ENCODE assay signal across 14 cellular contexts in genomic region chr20:38133680-38134426, GRCh38. TPM values are rescaled to one million over a fixed set of nuclear protein-coding genes. Genes with fewer than 3 reads are reported as not detected.
DNase-seq lines count a peak whose midpoint lies in the region; ATAC-seq, FAIRE-seq and TF ChIP-seq lines count a peak whose summit lies in the region.
"Had no signal": no experiment of that assay in that cellular context is flagged by ENCODE, and none has a peak within 500 bp of the region (broad histone marks: within the 10 kb centered on the region; RNA-seq: fewer than 3 reads in every experiment).

No MANE protein-coding gene starts in this region.

- no peak for TF ChIP-seq CTCF in K562 (IDR thresholded peaks at IDR 0.05 in 2 of 3, conservative IDR thresholded peaks at IDR 0.05 in 1 of 3; ENCODE audit: insufficient read depth in 2 of 3, low read depth in 1 of 3, low read length in 3 of 3)
- no peak for TF ChIP-seq CTCF in right lobe of liver (IDR thresholded peaks at IDR 0.05)

- no peak overlapping the region for H2AFZ ChIP-seq in K562 (ENCODE audit: low read depth, low read length)

- POLR2A ChIA-PET in K562 (lab: Yijun Ruan, JAX) = interaction anchor here (1.4 kb wide), 1 partner anchor 11 kb away, joined by 4 read pairs; no protein-coding TSS in a partner anchor

- in situ Hi-C loops in K562 (cut with MboI) = no loop called here

- WGBS in K562 (ENCODE audit: insufficient coverage, low coverage, missing lambda C conversion rate) = 81% methylated on average over 10 of the region's 10 CpGs
- WGBS in right lobe of liver (ENCODE audit: insufficient coverage, low coverage, low lambda C conversion rate, missing lambda C conversion rate) = 82% methylated on average over 8 of the region's 10 CpGs

- DNase-seq in M059J (ENCODE audit: low read depth) (peak; percentile 39), K562 (ENCODE audit: extremely low read depth in 1 of 4, low spot score in 3 of 4) (no peak), right lobe of liver (peak in 1 of 3 donors; percentile 17), NCI-H774 (lab: John Stamatoyannopoulos, UW) (no peak), midbrain (lab: John Stamatoyannopoulos, UW) (no peak)
- DNase-seq: activated CD4-positive, alpha-beta T cell treated with anti-CD3 and anti-CD28 coated beads, Interleukin-2, amount 50 U/mL, for 1 hour; amygdala; HCEC 1CT; transverse colon had no signal

- CTCF ChIA-PET in K562 (lab: Yijun Ruan, JAX; ENCODE audit: low intra/inter-chr PET ratio) = no interaction called here

- H3K4me2 ChIP-seq in K562 (ENCODE audit: insufficient read depth, low read length) = no peak overlapping the region

- H3K9me3 ChIP-seq in K562 (replicated peaks; ENCODE audit: control insufficient read depth, insufficient read depth, low read depth, low read length) = no peaks in the 10 kb centered on the region
- no peaks in the 10 kb centered on the region for H3K9me3 ChIP-seq in right lobe of liver
- H3K9me3 ChIP-seq in stomach smooth muscle (ENCODE audit: control insufficient read depth in 2 of 2, low read length in 2 of 2) = no peaks in the 10 kb centered on the region
- H3K9me3 ChIP-seq: ovary, transverse colon had no signal

- H3K4me3 ChIP-seq in K562 = no peak overlapping the region
- H3K4me3 ChIP-seq in right lobe of liver = no peak overlapping the region
- H3K4me3 ChIP-seq in stomach smooth muscle (ENCODE audit: low read length in 2 of 2) = no peak overlapping the region
- H3K4me3 ChIP-seq: ovary, transverse colon had no signal

- no TSS peak for BruUV-seq in K562 (replicated peaks; lab: Mats Ljungman, UMichigan)

- H3K27me3 ChIP-seq in K562 (ENCODE audit: control insufficient read depth in 2 of 2, insufficient read depth in 2 of 2, low read length in 2 of 2) (no peaks in the 10 kb centered on the region), right lobe of liver (no peaks in the 10 kb centered on the region), stomach smooth muscle (ENCODE audit: control insufficient read depth in 1 of 2, insufficient read depth in 2 of 2, low read length in 2 of 2) (no peaks in the 10 kb centered on the region)
- H3K27me3 ChIP-seq: ovary, transverse colon had no signal

- peak overlapping the region; percentile 22 to 86; a peak in 1 of 4 replicates for H3K9ac ChIP-seq in K562 (ENCODE audit: insufficient read depth in 1 of 2, low read depth in 2 of 2, low read length in 2 of 2)
- no peak overlapping the region for H3K9ac ChIP-seq in stomach smooth muscle (ENCODE audit: low read length in 2 of 2)

- peaks cover 71% of the 10 kb centered on the region; the same call in 2 of the 3 replicates for H3K36me3 ChIP-seq in K562 (ENCODE audit: control insufficient read depth, insufficient read depth, low read length)
- peaks cover 20 to 70% (median 46%) of the 10 kb centered on the region in 4 donors for H3K36me3 ChIP-seq in right lobe of liver
- peaks cover 18 to 60% of the 10 kb centered on the region in 2 donors for H3K36me3 ChIP-seq in stomach smooth muscle (ENCODE audit: control insufficient read depth in 2 of 2, insufficient read depth in 2 of 2, low read length in 2 of 2)
- H3K36me3 ChIP-seq: ovary, transverse colon had no signal

- 0 out of 2 replicates have a peak, but pooled peaks cover 5% of the 10 kb centered on the region for H4K20me1 ChIP-seq in K562 (replicated peaks; ENCODE audit: control insufficient read depth, insufficient read depth, low read length)

- intact Hi-C loops in K562 (cut with micrococcal nuclease) (no loop called here), right lobe of liver (cut with DNase I) (no loop called here)

- ATAC-seq in K562 = no peak
- no peak for ATAC-seq in right lobe of liver
- ATAC-seq in HG03135 (IDR thresholded peaks at IDR 0.05; ENCODE audit: unreplicated experiment) = no peak
- no peak for ATAC-seq in GM21528 (IDR thresholded peaks at IDR 0.05; ENCODE audit: low FRiP score, unreplicated experiment)

- no peak for TF ChIP-seq RAD21 in K562 (CRISPR knock-in tag; conservative IDR thresholded peaks at IDR 0.05 in 1 of 2, IDR thresholded peaks at IDR 0.05 in 1 of 2)

- H3K9me1 ChIP-seq in K562 (ENCODE audit: control insufficient read depth, insufficient read depth, low read length) = no peaks in the 10 kb centered on the region

- H3K79me2 ChIP-seq in K562 (ENCODE audit: control insufficient read depth, insufficient read depth, low read length) = no peaks in the 10 kb centered on the region

- no peak for TF ChIP-seq EP300 in K562 (IDR thresholded peaks at IDR 0.05; ENCODE audit: low read length)

- TF ChIP-seq POLR2A in K562 (conservative IDR thresholded peaks at IDR 0.05) (no peak), right lobe of liver (IDR thresholded peaks at IDR 0.05) (peak; percentile 26)

- peak; percentile 55 for FAIRE-seq in K562 (lab: Jason Lieb, UNC)

- H3K4me1 ChIP-seq in K562 (replicated peaks in 1 of 2; ENCODE audit: control insufficient read depth in 2 of 2, insufficient read depth in 2 of 2, low read length in 2 of 2) (peaks cover 23 to 39% of the 10 kb centered on the region in 2 experiments), right lobe of liver (no peaks in the 10 kb centered on the region), stomach smooth muscle (ENCODE audit: control insufficient read depth, insufficient read depth, low read length) (peaks cover 5% of the 10 kb centered on the region)
- H3K4me1 ChIP-seq: transverse colon had no signal

- H3K27ac ChIP-seq in K562 (ENCODE audit: extremely low read depth, low read depth, low read length) = peak overlapping the region; percentile 43; the same call in 1 of the 3 replicates
- peak overlapping the region in 1 of 3 donors; percentile 22 for H3K27ac ChIP-seq in right lobe of liver
- peak overlapping the region; percentile 37 for H3K27ac ChIP-seq in stomach smooth muscle (ENCODE audit: low read length)
- H3K27ac ChIP-seq: ovary had no signal

TF ChIP-seq in K562, 482 proteins besides CTCF, POLR2A, EP300 and RAD21:
- TF ChIP-seq GTF2F1 (IDR thresholded peaks at IDR 0.05; ENCODE audit: low read depth, low read length) (no peak), ESRRA (IDR thresholded peaks at IDR 0.05; ENCODE audit: borderline replicate concordance, low read depth) (peak; percentile 41; the same call in 1 of the 2 replicates), ZFP91 (CRISPR knock-in tag; IDR thresholded peaks at IDR 0.05) (no peak), ZBTB9 (CRISPR knock-in tag; IDR thresholded peaks at IDR 0.05) (no peak), ZNF121 (CRISPR knock-in tag; conservative IDR thresholded peaks at IDR 0.05) (peak; percentile 84)

RNA-seq across cellular contexts. Expression of gene TGM2, which starts 31.2 kb away (rescaled TPM):
- total RNA-seq in M059J (2014; rRNA removed; shearing (Covaris generic)) = 76.6 and 108 TPM in 2 replicates
- 34.9 and 72.8 TPM in 2 replicates for total RNA-seq in K562 (2011; cell fraction: chromatin; rRNA removed; ENCODE audit: low replicate concordance)
- 45.9 and 47.5 TPM in 2 replicates for total RNA-seq in K562 (2011; cell fraction: nucleolus; rRNA removed)
- 36.4 and 37.1 TPM in 2 replicates for total RNA-seq in K562 (2011; cell fraction: nucleoplasm; rRNA removed)
- total RNA-seq in K562 (2014; rRNA removed) (48.3 and 61.2 TPM in 2 replicates), K562 (2014; rRNA removed; fragmentation: Illumina TruSeq; extraction: Trizol) (17.4 and 22.0 TPM in 2 replicates), K562 (2015; rRNA removed; fragmentation: Illumina TruSeq; extraction: Trizol) (20.4 and 21.0 TPM in 2 replicates), K562 (2021) (78.5 and 82.3 TPM in 2 replicates), right lobe of liver (100 to 1,000 TPM; 135 to 940 (median 474) TPM)
- polyA plus RNA-seq in K562 (2011; rRNA removed) (35.3 and 37.6 TPM in 2 replicates), K562 (2014; fragmentation: Illumina TruSeq; extraction: Trizol) (55.1 and 56.7 TPM in 2 replicates), K562 (2014; fragmentation: Nextera tagmentation; extraction: Ambion mirVana) (1 to 10 TPM; 5.5 TPM), K562 (2014; rRNA removed) (43.9 and 48.0 TPM in 2 replicates)
- polyA plus RNA-seq in K562 (2011; cell fraction: cytosol; rRNA removed) = 31.6 and 76.0 TPM in 2 replicates
- polyA plus RNA-seq in K562 (2011; cell fraction: nucleus; rRNA removed) = 26.4 and 54.7 TPM in 2 replicates
- 47.9 and 85.2 TPM in 2 replicates for polyA plus RNA-seq in K562 (2012)
- 21.4 and 54.6 TPM in 2 replicates for polyA minus RNA-seq in K562 (2011; rRNA and poly(A)+ RNA removed)
- 46.4 and 51.2 TPM in 2 replicates for polyA minus RNA-seq in K562 (2011; cell fraction: cytosol; rRNA and poly(A)+ RNA removed)
- polyA minus RNA-seq in K562 (2011; cell fraction: nucleus; rRNA and poly(A)+ RNA removed) = 18.8 and 21.4 TPM in 2 replicates
- total RNA-seq: CD4-positive, CD25-positive, alpha-beta regulatory T cell had no signal

Comparison
In these comparisons a context has a peak if more than half of its experiments do, and no peak if none do; other contexts are left out.
1. H3K9ac ChIP-seq: peak in K562 (2 of 2); none in stomach smooth muscle (0 of 2).